Comparison of ENCODE assay signal across 35 cellular contexts in genomic region chr15:49760749-49761148, GRCh38.
"Had no signal": no experiment of that assay in that cellular context is flagged by ENCODE, and none has a peak within 500 bp of the region (broad histone marks: within the 10 kb centered on the region; RNA-seq: fewer than 3 reads in every experiment).

No MANE protein-coding gene starts in this region.

- H3K4me3 ChIP-seq: ascending aorta, cardiac muscle cell had no signal

- H3K36me3 ChIP-seq: ascending aorta, cardiac muscle cell had no signal

- H3K4me1 ChIP-seq: ascending aorta had no signal

- H3K4me3 Mint-ChIP-seq: activated B cell treated with CpG ODN at 0.5 μM for 24 hours; activated CD4-positive, alpha-beta memory T cell treated with anti-CD3 and anti-CD28 coated beads for 36 hours; activated CD4-positive, alpha-beta T cell treated with anti-CD3 and anti-CD28 coated beads, Interleukin-2, amount 10 ng/mL, durations not matched to agents 24 days and 14 days; activated CD8-positive, alpha-beta T cell treated with anti-CD3 and anti-CD28 coated beads for 36 hours; activated naive CD4-positive, alpha-beta T cell treated with anti-CD3 and anti-CD28 coated beads for 36 hours; activated naive CD8-positive, alpha-beta T cell treated with anti-CD3 and anti-CD28 coated beads for 36 hours; activated T-cell treated with anti-CD3 and anti-CD28 coated beads, Interleukin-2, amount 50 U/mL, for 4 hours; activated T-cell treated with anti-CD3 and anti-CD28 coated beads, Interleukin-2, amount 50 U/mL, for 72 hours; activated T-helper 1 cell treated with anti-CD3 and anti-CD28 coated beads, Interleukin-12 subunit alpha, Interleukin-12 subunit beta, Interleukin-2, Interleukin-4 antibody, amounts not matched to agents 30 ng/mL and 10 ng/mL and 1 ng/mL, durations not matched to agents 14 hours and 24 hours and 36 hours; activated T-helper 17 cell treated with anti-CD3 and anti-CD28 coated beads, Interleukin-2, amount 50 U/mL, for 72 hours; brain; T-helper 1 cell treated with Interleukin-12 subunit alpha and Interleukin-12 subunit beta and Interleukin-4 antibody, amounts not matched to agents 30 μg/mL and 1 μg/mL, for 36 hours; T-helper 2 cell treated with Interferon-gamma antibody and Interleukin-4, amounts not matched to agents 5 μg/mL and 100 μg/mL, for 36 hours had no signal

- H3K36me3 Mint-ChIP-seq: activated CD4-positive, alpha-beta memory T cell treated with anti-CD3 and anti-CD28 coated beads for 36 hours; activated naive CD8-positive, alpha-beta T cell treated with anti-CD3 and anti-CD28 coated beads for 36 hours had no signal

- FAIRE-seq: bronchial epithelial cell, TTC549 had no signal

- H3K27ac Mint-ChIP-seq: activated B cell treated with CpG ODN at 0.5 μM for 24 hours; activated CD4-positive, alpha-beta memory T cell treated with anti-CD3 and anti-CD28 coated beads for 36 hours; activated CD4-positive, alpha-beta T cell treated with anti-CD3 and anti-CD28 coated beads, Interleukin-2, amount 10 ng/mL, durations not matched to agents 24 days and 14 days; activated CD8-positive, alpha-beta T cell treated with anti-CD3 and anti-CD28 coated beads for 36 hours; activated naive CD4-positive, alpha-beta T cell treated with anti-CD3 and anti-CD28 coated beads for 36 hours; activated naive CD4-positive, alpha-beta T cell treated with anti-CD3 and anti-CD28 coated beads, Interleukin-2, amount 50 U/mL, for 72 hours; activated naive CD8-positive, alpha-beta T cell treated with anti-CD3 and anti-CD28 coated beads for 36 hours; activated T-cell treated with anti-CD3 and anti-CD28 coated beads, Interleukin-2, amount 50 U/mL, for 72 hours; activated T-helper 1 cell treated with anti-CD3 and anti-CD28 coated beads, Interleukin-12 subunit alpha, Interleukin-12 subunit beta, Interleukin-2, Interleukin-4 antibody, amounts not matched to agents 30 ng/mL and 10 ng/mL and 1 ng/mL, durations not matched to agents 14 hours and 24 hours and 36 hours; activated T-helper 17 cell treated with anti-CD3 and anti-CD28 coated beads, Interleukin-2, amount 50 U/mL, for 72 hours; brain; T-helper 1 cell treated with Interleukin-12 subunit alpha and Interleukin-12 subunit beta and Interleukin-4 antibody, amounts not matched to agents 30 μg/mL and 1 μg/mL, for 36 hours; T-helper 2 cell treated with Interferon-gamma antibody and Interleukin-4, amounts not matched to agents 5 μg/mL and 100 μg/mL, for 36 hours had no signal

- DNase-seq: activated B cell treated with CpG ODN at 0.5 μM for 24 hours; activated CD4-positive, alpha-beta memory T cell treated with anti-CD3 and anti-CD28 coated beads for 36 hours; activated CD4-positive, alpha-beta T cell treated with anti-CD3 and anti-CD28 coated beads for 4 hours; activated CD4-positive, alpha-beta T cell treated with anti-CD3 and anti-CD28 coated beads, Interleukin-2, amount 10 ng/mL, durations not matched to agents 24 days and 14 days; activated CD4-positive, alpha-beta T cell treated with anti-CD3 and anti-CD28 coated beads, Interleukin-2, amount 50 U/mL, for 1 hour; activated CD4-positive, alpha-beta T cell treated with anti-CD3 and anti-CD28 coated beads, Interleukin-2, amount 50 U/mL, for 4 hours; activated CD4-positive, CD25-positive, alpha-beta regulatory T cell treated with anti-CD3 and anti-CD28 coated beads, Interleukin-2, amount 50 U/mL, for 72 hours; activated CD8-positive, alpha-beta memory T cell treated with anti-CD3 and anti-CD28 coated beads, Interleukin-2, amount 50 U/mL, for 4 hours; activated CD8-positive, alpha-beta T cell treated with anti-CD3 and anti-CD28 coated beads for 36 hours; activated effector memory CD4-positive, alpha-beta T cell treated with anti-CD3 and anti-CD28 coated beads, Interleukin-2, amount 50 U/mL, for 16 hours; activated gamma-delta T cell treated with Interleukin-2 at 50 U/mL for 16 hours; activated naive CD4-positive, alpha-beta T cell; activated naive CD4-positive, alpha-beta T cell treated with anti-CD3 and anti-CD28 coated beads for 36 hours; activated naive CD4-positive, alpha-beta T cell treated with anti-CD3 and anti-CD28 coated beads, Interleukin-2, amount 50 U/mL, for 16 hours; activated naive CD8-positive, alpha-beta T cell treated with anti-CD3 and anti-CD28 coated beads for 36 hours; activated T-cell treated with anti-CD3 and anti-CD28 coated beads for 4 hours; activated T-cell treated with anti-CD3 and anti-CD28 coated beads, Interleukin-2, amount 50 U/mL, for 1 hour; activated T-cell treated with anti-CD3 and anti-CD28 coated beads, Interleukin-2, amount 50 U/mL, for 4 hours; activated T-cell treated with anti-CD3 and anti-CD28 coated beads, Interleukin-2, amount 50 U/mL, for 72 hours; amygdala; anterior cingulate cortex; caudate nucleus; T-helper 2 cell; T-helper 9 cell had no signal

- H3K27me3 ChIP-seq: ascending aorta, cardiac muscle cell had no signal

- H3K4me1 Mint-ChIP-seq: activated B cell treated with CpG ODN at 0.5 μM for 24 hours; activated CD4-positive, alpha-beta T cell treated with anti-CD3 and anti-CD28 coated beads, Interleukin-2, amount 10 ng/mL, durations not matched to agents 24 days and 14 days; activated naive CD8-positive, alpha-beta T cell treated with anti-CD3 and anti-CD28 coated beads for 36 hours; activated T-helper 17 cell treated with anti-CD3 and anti-CD28 coated beads, Interleukin-2, amount 50 U/mL, for 72 hours; brain had no signal

- H3K27me3 Mint-ChIP-seq: activated B cell treated with CpG ODN at 0.5 μM for 24 hours; activated CD4-positive, alpha-beta memory T cell treated with anti-CD3 and anti-CD28 coated beads for 36 hours; activated CD4-positive, alpha-beta T cell treated with anti-CD3 and anti-CD28 coated beads, Interleukin-2, amount 10 ng/mL, durations not matched to agents 24 days and 14 days; activated CD8-positive, alpha-beta T cell treated with anti-CD3 and anti-CD28 coated beads for 36 hours; activated naive CD8-positive, alpha-beta T cell treated with anti-CD3 and anti-CD28 coated beads for 36 hours; activated T-helper 17 cell treated with anti-CD3 and anti-CD28 coated beads, Interleukin-2, amount 50 U/mL, for 72 hours had no signal

- ATAC-seq: activated CD8-positive, alpha-beta T cell treated with anti-CD3 and anti-CD28 coated beads for 36 hours; activated naive CD4-positive, alpha-beta T cell treated with anti-CD3 and anti-CD28 coated beads, Interleukin-2, amount 50 U/mL, for 72 hours; activated T-cell treated with anti-CD3 and anti-CD28 coated beads, Interleukin-2, amount 50 U/mL, for 4 hours; activated T-cell treated with anti-CD3 and anti-CD28 coated beads, Interleukin-2, amount 50 U/mL, for 72 hours; activated T-helper 17 cell treated with anti-CD3 and anti-CD28 coated beads, Interleukin-2, amount 50 U/mL, for 72 hours had no signal

- H3K27ac ChIP-seq: ascending aorta, cardiac muscle cell, VCaP had no signal
